15 cellular contexts compared by ENCODE assay signal in genomic region chr14:90456551-90456950, GRCh38.
"Had no signal": no experiment of that assay in that cellular context is flagged by ENCODE, and none has a peak within 500 bp of the region (broad histone marks: within the 10 kb centered on the region; RNA-seq: fewer than 3 reads in every experiment).

No MANE protein-coding gene starts in this region.

- H3K27me3 ChIP-seq: gastrocnemius medialis, stomach, tibial artery had no signal

- H3K27ac ChIP-seq: epithelial cell of prostate, gastrocnemius medialis, tibial artery had no signal

- H3K4me1 ChIP-seq: gastrocnemius medialis had no signal

- H3K9me3 Mint-ChIP-seq: activated naive CD8-positive, alpha-beta T cell treated with anti-CD3 and anti-CD28 coated beads, Interleukin-2, amount 10 ng/mL, durations not matched to agents 7 days and 5 days; activated T-cell treated with anti-CD3 and anti-CD28 coated beads, Interleukin-2, amount 50 U/mL, for 4 hours; neural crest cell had no signal

- H3K27me3 Mint-ChIP-seq: activated CD8-positive, alpha-beta memory T cell treated with anti-CD3 and anti-CD28 coated beads, Interleukin-2, amount 10 ng/mL, durations not matched to agents 7 days and 5 days had no signal

- DNase-seq: activated CD4-positive, alpha-beta T cell treated with anti-CD3 and anti-CD28 coated beads for 1 hour; activated CD4-positive, alpha-beta T cell treated with anti-CD3 and anti-CD28 coated beads, Interleukin-2, amount 50 U/mL, for 48 hours; activated CD8-positive, alpha-beta memory T cell treated with anti-CD3 and anti-CD28 coated beads, Interleukin-2, amount 10 ng/mL, durations not matched to agents 7 days and 5 days; activated gamma-delta T cell treated with Interleukin-2 at 50 U/mL for 16 hours; activated naive CD8-positive, alpha-beta T cell treated with anti-CD3 and anti-CD28 coated beads, Interleukin-2, amount 10 ng/mL, durations not matched to agents 7 days and 5 days; activated T-cell treated with anti-CD3 and anti-CD28 coated beads, Interleukin-2, amount 50 U/mL, for 4 hours; aorta; effector CD8-positive, alpha-beta T cell; gastrocnemius medialis; left ventricle myocardium superior; mesenchymal stem cell; stomach; tibial artery had no signal

- H3K9me3 ChIP-seq: gastrocnemius medialis, stomach, tibial artery had no signal

- H3K4me3 Mint-ChIP-seq: activated CD8-positive, alpha-beta memory T cell treated with anti-CD3 and anti-CD28 coated beads, Interleukin-2, amount 10 ng/mL, durations not matched to agents 7 days and 5 days; activated naive CD8-positive, alpha-beta T cell treated with anti-CD3 and anti-CD28 coated beads, Interleukin-2, amount 10 ng/mL, durations not matched to agents 7 days and 5 days; activated T-cell treated with anti-CD3 and anti-CD28 coated beads, Interleukin-2, amount 50 U/mL, for 4 hours; neural crest cell had no signal

- H3K27ac Mint-ChIP-seq: activated CD8-positive, alpha-beta memory T cell treated with anti-CD3 and anti-CD28 coated beads, Interleukin-2, amount 10 ng/mL, durations not matched to agents 7 days and 5 days; activated naive CD8-positive, alpha-beta T cell treated with anti-CD3 and anti-CD28 coated beads, Interleukin-2, amount 10 ng/mL, durations not matched to agents 7 days and 5 days had no signal

- H3K4me3 ChIP-seq: gastrocnemius medialis, stomach, tibial artery had no signal

- H3K36me3 ChIP-seq: gastrocnemius medialis, stomach, tibial artery had no signal

- ATAC-seq: activated CD8-positive, alpha-beta memory T cell treated with anti-CD3 and anti-CD28 coated beads, Interleukin-2, amount 10 ng/mL, durations not matched to agents 7 days and 5 days; activated T-cell treated with anti-CD3 and anti-CD28 coated beads, Interleukin-2, amount 50 U/mL, for 4 hours; gastrocnemius medialis; left ventricle myocardium superior had no signal

- H3K36me3 Mint-ChIP-seq: activated CD8-positive, alpha-beta memory T cell treated with anti-CD3 and anti-CD28 coated beads, Interleukin-2, amount 10 ng/mL, durations not matched to agents 7 days and 5 days; activated naive CD8-positive, alpha-beta T cell treated with anti-CD3 and anti-CD28 coated beads, Interleukin-2, amount 10 ng/mL, durations not matched to agents 7 days and 5 days had no signal
